13 cellular contexts compared by ENCODE assay signal in the genomic region with DNA sequence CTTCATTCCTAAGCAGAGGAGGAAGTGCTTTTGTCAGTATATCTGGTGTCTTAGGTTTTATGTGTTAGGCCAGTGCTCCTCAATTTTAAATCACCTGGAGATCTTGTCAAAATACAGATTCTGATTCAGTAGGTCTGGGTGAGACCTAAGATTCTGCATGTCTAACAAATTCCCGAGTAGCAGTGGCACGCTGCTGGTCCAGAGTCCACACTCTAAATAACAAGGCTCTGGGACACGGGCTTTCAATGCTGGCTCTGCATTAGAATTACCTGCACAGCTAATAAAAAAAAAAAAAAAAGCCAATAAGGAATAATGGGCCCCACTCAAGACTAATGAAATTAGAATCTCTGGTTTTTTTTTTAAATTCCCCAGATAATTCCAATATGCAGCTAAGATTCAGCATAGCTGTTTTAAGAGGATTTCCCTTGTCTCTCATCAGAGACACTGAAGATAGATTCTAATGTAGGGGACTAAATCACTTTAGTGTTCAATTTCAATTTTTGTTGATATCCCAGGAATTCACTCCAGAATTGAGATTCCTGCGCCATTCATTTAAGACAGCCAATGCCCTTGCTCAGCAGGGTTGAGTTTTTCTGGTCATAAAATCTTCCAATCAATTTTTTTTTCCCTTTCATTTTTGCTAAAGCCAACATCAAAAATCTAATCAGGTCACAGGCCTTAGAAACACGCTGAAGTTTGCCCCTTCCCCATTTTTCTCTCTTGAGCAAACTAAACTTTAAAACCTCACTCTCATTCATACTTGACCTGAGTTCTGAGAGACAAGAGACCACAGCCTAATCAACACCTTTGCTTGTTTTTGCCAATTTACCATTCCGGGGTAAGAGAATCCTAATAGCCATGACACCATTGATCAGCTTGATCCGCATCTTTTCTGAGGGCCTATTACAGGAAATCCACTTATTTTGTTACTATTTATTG. TPM values are rescaled to one million over a fixed set of nuclear protein-coding genes. Genes with fewer than 3 reads are reported as not detected.
A peak's percentile ranks its signal among the peaks of the same experiment; 100 is the strongest.
DNase-seq lines count a peak whose midpoint lies in the region; ATAC-seq and TF ChIP-seq lines count a peak whose summit lies in the region.
"Had no signal": no experiment of that assay in that cellular context is flagged by ENCODE, and none has a peak within 500 bp of the region (broad histone marks: within the 10 kb centered on the region; RNA-seq: fewer than 3 reads in every experiment).

No MANE protein-coding gene starts in this region.

- TF ChIP-seq CTCF in Calu3 (IDR thresholded peaks at IDR 0.05; ENCODE audit: unreplicated experiment) (no peak), OCI-LY1 (IDR thresholded peaks at IDR 0.05; ENCODE audit: low read length) (no peak), neural progenitor cell (IDR thresholded peaks at IDR 0.05) (no peak)

- H3K27me3 ChIP-seq in OCI-LY1 (ENCODE audit: insufficient read depth, low read length) (no peaks in the 10 kb centered on the region), duodenal mucosa (ENCODE audit: control insufficient read depth in 1 of 2, insufficient read depth in 2 of 2, low read length in 2 of 2) (no peaks in the 10 kb centered on the region), neural progenitor cell (no peaks in the 10 kb centered on the region)

- H3K4me3 ChIP-seq in OCI-LY1 (ENCODE audit: low read depth, low read length, poor library complexity, severe bottlenecking) (peak overlapping the region; percentile 93), duodenal mucosa (ENCODE audit: low read depth in 1 of 2, low read length in 2 of 2) (peak overlapping the region; percentile 95 to 96), neural progenitor cell (peak overlapping the region; percentile 83)

- DNase-seq in Calu3 (no peak), neural progenitor cell (ENCODE audit: low spot score) (no peak), NCI-H2081 (lab: John Stamatoyannopoulos, UW) (no peak), EL (no peak)
- DNase-seq: activated CD8-positive, alpha-beta memory T cell treated with anti-CD3 and anti-CD28 coated beads, Interleukin-2, amount 50 U/mL, for 4 hours; DMS79 treated with DMSO at 0.1 percent for 48 hours; foreskin fibroblast; NCI-H1417 treated with DMSO at 0.1 percent for 48 hours; NCI-H748 treated with DMSO at 0.1 percent for 48 hours had no signal

- no peak for ATAC-seq in GM19467 (IDR thresholded peaks at IDR 0.05; ENCODE audit: unreplicated experiment)
- ATAC-seq: sciatic nerve had no signal

- H3K36me3 ChIP-seq in OCI-LY1 (ENCODE audit: insufficient read depth, low read length) (peaks cover 60% of the 10 kb centered on the region), duodenal mucosa (ENCODE audit: control insufficient read depth in 1 of 2, insufficient read depth in 2 of 2, low read length in 2 of 2) (peaks cover 0 to 16% of the 10 kb centered on the region in 2 donors), neural progenitor cell (no peaks in the 10 kb centered on the region)

- H3K4me3 Mint-ChIP-seq in Calu3 (ENCODE audit: low read depth, unreplicated experiment) (peak overlapping the region; percentile 87), neural progenitor cell (peak overlapping the region; percentile 50)

- H3K4me1 ChIP-seq in OCI-LY1 (ENCODE audit: insufficient read depth, low read length, severe bottlenecking) (peaks cover 29% of the 10 kb centered on the region), duodenal mucosa (ENCODE audit: control insufficient read depth in 1 of 2, insufficient read depth in 2 of 2, low read length in 2 of 2) (peaks cover 35 to 47% of the 10 kb centered on the region in 2 donors), neural progenitor cell (peaks cover 34% of the 10 kb centered on the region)

- BruUV-seq in Calu3 (replicated peaks; lab: Mats Ljungman, UMichigan), result no TSS peak

- H3K27ac ChIP-seq in OCI-LY1 (ENCODE audit: low read depth, low read length, poor library complexity, severe bottlenecking), result no peak overlapping the region
- no peak overlapping the region for H3K27ac ChIP-seq in duodenal mucosa (ENCODE audit: low read depth, low read length)
- H3K27ac ChIP-seq in neural progenitor cell, result no peak overlapping the region

- CTCF ChIA-PET in Calu3 (lab: Charles Lee), result interaction anchor here (0.7 kb wide), 1 partner anchor 120 kb away, joined by 3 read pairs; no protein-coding TSS in a partner anchor

- H3K36me3 Mint-ChIP-seq in Calu3 (ENCODE audit: insufficient read depth, unreplicated experiment) (peaks cover 43% of the 10 kb centered on the region), neural progenitor cell (peaks cover 32% of the 10 kb centered on the region)

- H3K79me2 ChIP-seq in OCI-LY1 (ENCODE audit: insufficient read depth, low read length), result peaks cover 18% of the 10 kb centered on the region
- H3K79me2 ChIP-seq in neural progenitor cell (ENCODE audit: low read depth), result peaks cover 63% of the 10 kb centered on the region

- H3K9me3 Mint-ChIP-seq in Calu3 (ENCODE audit: low read depth, unreplicated experiment), result no peaks in the 10 kb centered on the region
- H3K9me3 Mint-ChIP-seq in neural progenitor cell, result peaks cover 8% of the 10 kb centered on the region

- H3K9me2 ChIP-seq in OCI-LY1 (ENCODE audit: low read depth, low read length), result no peaks in the 10 kb centered on the region

- no peaks in the 10 kb centered on the region for H3K27me3 Mint-ChIP-seq in Calu3 (ENCODE audit: unreplicated experiment)
- peaks cover 8% of the 10 kb centered on the region for H3K27me3 Mint-ChIP-seq in neural progenitor cell (ENCODE audit: insufficient read depth, low read depth)

- intact Hi-C loops in Calu3 (cut with micrococcal nuclease; ENCODE audit: unreplicated experiment), result no loop called here

- H3K27ac Mint-ChIP-seq in Calu3 (ENCODE audit: unreplicated experiment), result peak overlapping the region; percentile 90
- H3K27ac Mint-ChIP-seq in neural progenitor cell, result no peak overlapping the region

- H3K9ac ChIP-seq in OCI-LY1 (ENCODE audit: low read length) (no peak overlapping the region; the same call in 1 of the 2 replicates), duodenal mucosa (ENCODE audit: low read depth in 1 of 2, low read length in 2 of 2) (peak overlapping the region; percentile 92 to 100), neural progenitor cell (no peak overlapping the region)

- H3F3A ChIP-seq in OCI-LY1 (ENCODE audit: insufficient read depth, low read length) (no peaks in the 10 kb centered on the region), neural progenitor cell (ENCODE audit: low read depth) (peaks cover 21% of the 10 kb centered on the region)

- H2AFZ ChIP-seq in OCI-LY1 (ENCODE audit: low read length) (no peak overlapping the region), neural progenitor cell (replicated peaks) (no peak overlapping the region)

- H3K4me2 ChIP-seq in OCI-LY1 (ENCODE audit: low read length), result peak overlapping the region; percentile 82
- peak overlapping the region; percentile 97 for H3K4me2 ChIP-seq in neural progenitor cell

- H4K20me1 ChIP-seq in OCI-LY1 (ENCODE audit: insufficient read depth, low read length) (no peaks in the 10 kb centered on the region), neural progenitor cell (ENCODE audit: low read depth) (peaks cover 32% of the 10 kb centered on the region)

- H3K9me3 ChIP-seq in OCI-LY1 (ENCODE audit: low read length), result no peaks in the 10 kb centered on the region
- no peaks in the 10 kb centered on the region for H3K9me3 ChIP-seq in duodenal mucosa (ENCODE audit: control insufficient read depth in 1 of 2, low read length in 2 of 2)
- no peaks in the 10 kb centered on the region for H3K9me3 ChIP-seq in neural progenitor cell (ENCODE audit: low read depth)

- peaks cover 55% of the 10 kb centered on the region for H3K4me1 Mint-ChIP-seq in Calu3 (ENCODE audit: low read depth, unreplicated experiment)
- peaks cover 28% of the 10 kb centered on the region for H3K4me1 Mint-ChIP-seq in neural progenitor cell

RNA-seq across cellular contexts. Expression of a gene that starts 2.4 kb away (rescaled TPM):
- total RNA-seq in Calu3 (2022) (71.7 and 72.9 TPM in 2 replicates), neural progenitor cell (ENCODE audit: low replicate concordance) (31.8 and 49.9 TPM in 2 replicates)

RNA-seq across cellular contexts. Expression of a gene that starts 2.6 kb away (rescaled TPM):
- total RNA-seq in Calu3 (2022), result 74.5 and 78.9 TPM in 2 replicates
- total RNA-seq in neural progenitor cell (ENCODE audit: low replicate concordance), result 9.6 and 12.0 TPM in 2 replicates

RNA-seq across cellular contexts. Expression of a gene that starts 18.3 kb away (rescaled TPM):
- total RNA-seq in Calu3 (2022), result 4.3 and 4.5 TPM in 2 replicates
- 0.12 and 0.34 TPM in 2 replicates for total RNA-seq in neural progenitor cell (ENCODE audit: low replicate concordance)

RNA-seq across cellular contexts. Expression of a gene that starts 54.6 kb away (rescaled TPM):
- total RNA-seq in Calu3 (2022) (334 and 370 TPM in 2 replicates), neural progenitor cell (ENCODE audit: low replicate concordance) (71.5 and 82.3 TPM in 2 replicates)

Comparison
In these comparisons a context has a peak if more than half of its experiments do, and no peak if none do; other contexts are left out.
1. H3K9ac ChIP-seq: peak in duodenal mucosa (2 of 2); none in OCI-LY1 (single experiment) and neural progenitor cell (single experiment).
2. Peak in every context shown above with its lines, with median percentiles within 50 percentile points of each other: H3K4me3 ChIP-seq.